In genomic region chr12:104999347-104999685, GRCh38 we compare ENCODE assay signal across 16 cellular contexts.
"Had no signal": no experiment of that assay in that cellular context is flagged by ENCODE, and none has a peak within 500 bp of the region (broad histone marks: within the 10 kb centered on the region; RNA-seq: fewer than 3 reads in every experiment).

No MANE protein-coding gene starts in this region.

- ATAC-seq: activated CD4-positive, alpha-beta T cell treated with anti-CD3 and anti-CD28 coated beads for 36 hours; activated CD8-positive, alpha-beta T cell treated with anti-CD3 and anti-CD28 coated beads for 36 hours; activated naive CD8-positive, alpha-beta T cell treated with anti-CD3 and anti-CD28 coated beads, Interleukin-2, amount 50 U/mL, for 24 hours had no signal

- H3K27ac ChIP-seq: brain microvascular endothelial cell, cardiac muscle cell, PC-9, SK-N-MC, WERI-Rb-1 had no signal

- H3K27me3 ChIP-seq: brain microvascular endothelial cell, cardiac muscle cell had no signal

- DNase-seq: activated CD4-positive, alpha-beta T cell treated with anti-CD3 and anti-CD28 coated beads for 36 hours; activated CD4-positive, alpha-beta T cell treated with anti-CD3 and anti-CD28 coated beads, Interleukin-2, amount 50 U/mL, for 1 hour; activated CD8-positive, alpha-beta memory T cell treated with anti-CD3 and anti-CD28 coated beads, Interleukin-2, amount 50 U/mL, for 4 hours; activated CD8-positive, alpha-beta T cell treated with anti-CD3 and anti-CD28 coated beads for 36 hours; activated naive CD4-positive, alpha-beta T cell; activated naive CD8-positive, alpha-beta T cell treated with anti-CD3 and anti-CD28 coated beads, Interleukin-2, amount 50 U/mL, for 24 hours; brain microvascular endothelial cell; NCI-H1048; NCI-H446 treated with DMSO at 0.1 percent for 48 hours; NCI-H524 treated with DMSO at 0.1 percent for 48 hours; T-helper 1 cell; WERI-Rb-1 had no signal

- H3K4me3 ChIP-seq: cardiac muscle cell, PC-9, SK-N-MC had no signal

- FAIRE-seq: astrocyte had no signal
